9 cellular contexts compared by ENCODE assay signal in the genomic region with DNA sequence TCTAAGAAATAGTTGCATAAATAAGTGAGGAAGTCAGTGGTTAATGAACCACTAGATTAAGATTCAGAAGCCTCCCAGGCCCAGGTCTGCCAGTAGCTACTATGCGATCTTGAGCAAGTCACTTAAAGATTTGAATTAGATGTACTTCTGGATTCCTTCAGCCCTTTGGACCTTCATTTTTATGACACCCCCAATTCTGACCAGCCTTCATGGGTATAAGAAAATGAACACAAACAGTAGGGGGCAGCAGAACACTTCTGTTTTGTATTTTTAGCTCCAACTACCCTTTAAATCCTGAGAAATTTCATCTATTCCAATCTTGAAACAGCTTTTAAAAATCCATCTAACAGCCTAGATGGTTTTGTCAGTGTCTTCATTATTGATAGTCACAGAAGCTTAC. TPM values are rescaled to one million over a fixed set of nuclear protein-coding genes. Genes with fewer than 3 reads are reported as not detected.
DNase-seq lines count a peak whose midpoint lies in the region; ATAC-seq and TF ChIP-seq lines count a peak whose summit lies in the region.
"Had no signal": no experiment of that assay in that cellular context is flagged by ENCODE, and none has a peak within 500 bp of the region (broad histone marks: within the 10 kb centered on the region; RNA-seq: fewer than 3 reads in every experiment).

No MANE protein-coding gene starts in this region.

- TF ChIP-seq CTCF in GM12874 (IDR thresholded peaks at IDR 0.05; ENCODE audit: insufficient read depth, low read depth, low read length) = peak; percentile 10; the same call in 1 of the 2 replicates
- TF ChIP-seq CTCF in epithelial cell of esophagus (IDR thresholded peaks at IDR 0.05; ENCODE audit: insufficient read depth, low read depth, low read length, missing control alignments) = peak; percentile 42
- peak; percentile 44 for TF ChIP-seq CTCF in retinal pigment epithelial cell (conservative IDR thresholded peaks at IDR 0.05; ENCODE audit: low read depth, low read length)

- no peak for ATAC-seq in HG02884 (IDR thresholded peaks at IDR 0.05; ENCODE audit: unreplicated experiment)

- DNase-seq in NCI-H526 treated with DMSO at 0.1 percent for 48 hours (lab: John Stamatoyannopoulos, UW) (peak; percentile 2), epithelial cell of esophagus (ENCODE audit: low read depth) (peak; percentile 41), retinal pigment epithelial cell (ENCODE audit: low read depth) (no peak), NCI-H1436 treated with DMSO at 0.1 percent for 48 hours (lab: John Stamatoyannopoulos, UW) (no peak), cerebellum (ENCODE audit: low spot score) (no peak)
- DNase-seq: activated naive CD8-positive, alpha-beta T cell treated with anti-CD3 and anti-CD28 coated beads, Interleukin-2, amount 10 ng/mL, durations not matched to agents 7 days and 5 days had no signal

- H3K4me3 ChIP-seq in epithelial cell of esophagus (ENCODE audit: low read length) (no peak overlapping the region), retinal pigment epithelial cell (ENCODE audit: low read length) (no peak overlapping the region)
- H3K4me3 ChIP-seq: skin epidermis had no signal

RNA-seq across cellular contexts. Expression of a gene that starts 19.0 kb away (rescaled TPM):
- total RNA-seq in cerebellum = 48.0 TPM
- total RNA-seq: activated naive CD8-positive, alpha-beta T cell treated with anti-CD3 and anti-CD28 coated beads, Interleukin-2, amount 10 ng/mL, durations not matched to agents 7 days and 5 days had no signal

Comparison
In these comparisons a context has a peak if more than half of its experiments do, and no peak if none do; other contexts are left out.
1. DNase-seq: peak in NCI-H526 treated with DMSO at 0.1 percent for 48 hours (single experiment) and epithelial cell of esophagus (single experiment); none in retinal pigment epithelial cell (single experiment), NCI-H1436 treated with DMSO at 0.1 percent for 48 hours (single experiment) and cerebellum (single experiment).
2. Peak in every context shown above with its lines, with median percentiles within 50 percentile points of each other: CTCF ChIP-seq.